8 cellular contexts compared by ENCODE assay signal in genomic region chr2:148021059-148021985, GRCh38. TPM values are rescaled to one million over a fixed set of nuclear protein-coding genes. Genes with fewer than 3 reads are reported as not detected.
A peak's percentile ranks its signal among the peaks of the same experiment; 100 is the strongest.
DNase-seq lines count a peak whose midpoint lies in the region; ATAC-seq lines count a peak whose summit lies in the region.

TSS of gene MBD5 (plus strand) at chr2:148021091.

- peak; percentile 11 for DNase-seq in HuH-7.5 (ENCODE audit: low spot score)
- peak; percentile 37 for DNase-seq in T-helper 2 cell treated with Interferon-gamma antibody and Interleukin-4, amounts not matched to agents 5 μg/mL and 100 μg/mL, for 36 hours (ENCODE audit: low spot score)
- peak; percentile 12 for DNase-seq in cerebellum (ENCODE audit: low spot score)
- peak; percentile 51 to 54 for DNase-seq in left colon
- peak; percentile 19 for DNase-seq in stimulated activated CD4-positive, alpha-beta T cell treated with anti-CD3 and anti-CD28 coated beads, Interleukin-2, amount 100 ng/mL, for 48 hours
- no peak for DNase-seq in GM19238 (ENCODE audit: insufficient read length, low spot score)

- peaks cover 44% of the 10 kb centered on the region for H3K4me1 Mint-ChIP-seq in T-helper 2 cell treated with Interferon-gamma antibody and Interleukin-4, amounts not matched to agents 5 μg/mL and 100 μg/mL, for 36 hours (ENCODE audit: low read depth)

- no peaks in the 10 kb centered on the region for H3K36me3 ChIP-seq in ES-I3 (ENCODE audit: insufficient read depth, low read length)

- H3K36me3 Mint-ChIP-seq in T-helper 2 cell treated with Interferon-gamma antibody and Interleukin-4, amounts not matched to agents 5 μg/mL and 100 μg/mL, for 36 hours (ENCODE audit: low read depth) = peaks cover 16% of the 10 kb centered on the region

- ATAC-seq in GM21526 (IDR thresholded peaks at IDR 0.05; ENCODE audit: low FRiP score, unreplicated experiment) (peak; percentile 28), left colon (peak; percentile 34)

- peak within 1 kb of the TSS; percentile 100 for H3K4me3 Mint-ChIP-seq in T-helper 2 cell treated with Interferon-gamma antibody and Interleukin-4, amounts not matched to agents 5 μg/mL and 100 μg/mL, for 36 hours

- no peaks in the 10 kb centered on the region for H3K9me3 Mint-ChIP-seq in T-helper 2 cell treated with Interferon-gamma antibody and Interleukin-4, amounts not matched to agents 5 μg/mL and 100 μg/mL, for 36 hours

- peak within 1 kb of the TSS; percentile 98 for H3K27ac Mint-ChIP-seq in T-helper 2 cell treated with Interferon-gamma antibody and Interleukin-4, amounts not matched to agents 5 μg/mL and 100 μg/mL, for 36 hours

- peak within 1 kb of the TSS; percentile 77 for H3K9ac ChIP-seq in ES-I3 (ENCODE audit: low read depth, low read length)

- H3K9me3 ChIP-seq in ES-I3 (ENCODE audit: control insufficient read depth, insufficient read depth, low read length) = no peaks in the 10 kb centered on the region

- no peaks in the 10 kb centered on the region for H3K4me1 ChIP-seq in ES-I3 (ENCODE audit: insufficient read depth, low read length)

- no peaks in the 10 kb centered on the region for H3K27me3 Mint-ChIP-seq in T-helper 2 cell treated with Interferon-gamma antibody and Interleukin-4, amounts not matched to agents 5 μg/mL and 100 μg/mL, for 36 hours (ENCODE audit: low read depth)

- intact Hi-C loops in left colon (cut with DNase I, micrococcal nuclease) = no loop called here

RNA-seq across cellular contexts. Expression of gene MBD5, which starts in this region (rescaled TPM):
- total RNA-seq in cerebellum (95.7 TPM), left colon (10 to 100 TPM; 29.8 to 34.4 TPM)
